ENCODE assay signal across 3 cellular contexts in genomic region chr6:167842457-167842856, GRCh38.
A peak's percentile ranks its signal among the peaks of the same experiment; 100 is the strongest.
TF ChIP-seq lines count a peak whose summit lies in the region.

No MANE protein-coding gene starts in this region.

TF ChIP-seq in A549, 52 proteins besides CTCF, POLR2A, EP300 and RAD21:
- TF ChIP-seq RARB (CRISPR knock-in tag; IDR thresholded peaks at IDR 0.05): no peak
- TF ChIP-seq ZFP36 (IDR thresholded peaks at IDR 0.05; ENCODE audit: borderline replicate concordance, partially characterized antibody): no peak
- TF ChIP-seq ATOH8 (CRISPR knock-in tag; IDR thresholded peaks at IDR 0.05; ENCODE audit: low read depth): no peak
- TF ChIP-seq FOSL2 (IDR thresholded peaks at IDR 0.05): no peak
- TF ChIP-seq FOSL2 (CRISPR knock-in tag; IDR thresholded peaks at IDR 0.05): no peak
- no peak for TF ChIP-seq SMC3 (IDR thresholded peaks at IDR 0.05)
- TF ChIP-seq ELK1 (IDR thresholded peaks at IDR 0.05; ENCODE audit: low read depth, low read length): no peak
- TF ChIP-seq ZC3H11A (IDR thresholded peaks at IDR 0.05): no peak
- no peak for TF ChIP-seq NR3C1 (IDR thresholded peaks at IDR 0.05)
- no peak for TF ChIP-seq FOXS1 (CRISPR knock-in tag; IDR thresholded peaks at IDR 0.05)
- TF ChIP-seq ZSCAN20 (CRISPR knock-in tag; IDR thresholded peaks at IDR 0.05): no peak
- TF ChIP-seq TP53 (CRISPR knock-in tag; IDR thresholded peaks at IDR 0.05): no peak
- no peak for TF ChIP-seq PHF8 (IDR thresholded peaks at IDR 0.05; ENCODE audit: borderline replicate concordance, low read depth)
- no peak for TF ChIP-seq MAX (IDR thresholded peaks at IDR 0.05)
- TF ChIP-seq MYC (IDR thresholded peaks at IDR 0.05; ENCODE audit: borderline replicate concordance, low read length): no peak
- no peak for TF ChIP-seq RCOR1 (IDR thresholded peaks at IDR 0.05; ENCODE audit: low read depth, low read length)
- TF ChIP-seq EHMT2 (IDR thresholded peaks at IDR 0.05; ENCODE audit: low read depth): no peak
- TF ChIP-seq KDM5A (IDR thresholded peaks at IDR 0.05): no peak
- no peak for TF ChIP-seq HOXB5 (CRISPR knock-in tag; IDR thresholded peaks at IDR 0.05)
- TF ChIP-seq HES2 (IDR thresholded peaks at IDR 0.05): no peak

TF ChIP-seq in K562, 482 proteins besides CTCF, POLR2A, EP300 and RAD21:
- TF ChIP-seq MEIS2 (IDR thresholded peaks at IDR 0.05; ENCODE audit: partially characterized antibody) (peak; percentile 8), SFPQ (IDR thresholded peaks at IDR 0.05; ENCODE audit: low read depth, low read length) (no peak)

TF ChIP-seq in HepG2, 621 proteins besides CTCF, POLR2A, EP300 and RAD21:
- TF ChIP-seq NFKBIZ (CRISPR knock-in tag; IDR thresholded peaks at IDR 0.05) (no peak), ARID3A (IDR thresholded peaks at IDR 0.05; ENCODE audit: low read depth, low read length) (peak; percentile 51; the same call in 1 of the 2 replicates), CEBPB (IDR thresholded peaks at IDR 0.05; ENCODE audit: borderline replicate concordance, low read depth, low read length) (peak; percentile 66; the same call in 1 of the 2 replicates)
